Comparison of ENCODE assay signal across 8 cellular contexts in genomic region chr19:40550951-40551350, GRCh38.
"Had no signal": no experiment of that assay in that cellular context is flagged by ENCODE, and none has a peak within 500 bp of the region (broad histone marks: within the 10 kb centered on the region; RNA-seq: fewer than 3 reads in every experiment).

No MANE protein-coding gene starts in this region.

- H3K27ac ChIP-seq: HL-60 had no signal

- DNase-seq: GOT3, H7, KBM-7 had no signal

- H3K36me3 ChIP-seq: HAP-1 had no signal

- H3K4me3 ChIP-seq: HAP-1 had no signal

- ATAC-seq: HCT116, HepG2 had no signal

- FAIRE-seq: HepG2 had no signal

- H3K4me3 Mint-ChIP-seq: IgD-negative memory B cell had no signal
